In genomic region chr6:170313716-170314295, GRCh38 we compare ENCODE assay signal across 22 cellular contexts. TPM values are rescaled to one million over a fixed set of nuclear protein-coding genes. Genes with fewer than 3 reads are reported as not detected.
DNase-seq lines count a peak whose midpoint lies in the region; TF ChIP-seq lines count a peak whose summit lies in the region.
"Had no signal": no experiment of that assay in that cellular context is flagged by ENCODE, and none has a peak within 500 bp of the region (broad histone marks: within the 10 kb centered on the region; RNA-seq: fewer than 3 reads in every experiment).

No MANE protein-coding gene starts in this region.

- TF ChIP-seq CTCF in chondrocyte (IDR thresholded peaks at IDR 0.05) (no peak), nephron progenitor cell (IDR thresholded peaks at IDR 0.05) (no peak)

- H3K36me3 Mint-ChIP-seq in chondrocyte (ENCODE audit: low read depth): peaks cover 5% of the 10 kb centered on the region
- H3K36me3 Mint-ChIP-seq in nephron progenitor cell (ENCODE audit: low read depth): peaks cover 46% of the 10 kb centered on the region
- H3K36me3 Mint-ChIP-seq in activated naive CD4-positive, alpha-beta T cell treated with anti-CD3 and anti-CD28 coated beads for 36 hours (ENCODE audit: low read depth): peaks cover 17% of the 10 kb centered on the region

- CTCF ChIA-PET in activated naive CD4-positive, alpha-beta T cell treated with anti-CD3 and anti-CD28 coated beads for 36 hours (lab: Charles Lee): no interaction called here

- intact Hi-C loops in activated naive CD4-positive, alpha-beta T cell treated with anti-CD3 and anti-CD28 coated beads for 36 hours (cut with micrococcal nuclease): no loop called here

- H3K9me3 Mint-ChIP-seq in chondrocyte (ENCODE audit: low read depth) (no peaks in the 10 kb centered on the region), nephron progenitor cell (no peaks in the 10 kb centered on the region)
- H3K9me3 Mint-ChIP-seq in activated naive CD4-positive, alpha-beta T cell treated with anti-CD3 and anti-CD28 coated beads for 36 hours: no peaks in the 10 kb centered on the region
- H3K9me3 Mint-ChIP-seq: activated T-cell treated with anti-CD3 and anti-CD28 coated beads, Interleukin-2, amount 50 U/mL, for 4 hours; CD14-positive monocyte; mesothelial cell of epicardium; naive thymus-derived CD8-positive, alpha-beta T cell had no signal

- DNase-seq in H4 (ENCODE audit: low spot score) (peak; percentile 16), MV-4-11 (lab: John Stamatoyannopoulos, UW) (peak; percentile 27), chondrocyte (ENCODE audit: low spot score) (no peak), nephron progenitor cell (no peak), NAMALWA (ENCODE audit: low spot score) (no peak), activated gamma-delta T cell (lab: John Stamatoyannopoulos, UW) (no peak)
- DNase-seq in activated naive CD4-positive, alpha-beta T cell treated with anti-CD3 and anti-CD28 coated beads for 36 hours: no peak
- DNase-seq: activated CD4-positive, alpha-beta T cell treated with anti-CD3 and anti-CD28 coated beads for 4 hours; activated naive CD4-positive, alpha-beta T cell treated with Interleukin-2 at 50 U/mL for 16 hours; activated T-cell treated with anti-CD3 and anti-CD28 coated beads, Interleukin-2, amount 50 U/mL, for 4 hours; anterior cingulate cortex; central memory CD4-positive, alpha-beta T cell; dorsolateral prefrontal cortex; HCEC 1CT; left cardiac atrium; naive thymus-derived CD8-positive, alpha-beta T cell; NCI-H1105 treated with DMSO at 0.1 percent for 48 hours; NCI-H2081 treated with DMSO at 0.1 percent for 48 hours; SHP77 treated with DMSO at 0.1 percent for 48 hours; transverse colon had no signal

- H3K27ac Mint-ChIP-seq in chondrocyte (ENCODE audit: unreplicated experiment) (peak overlapping the region; percentile 8), nephron progenitor cell (peak overlapping the region; percentile 62)
- H3K27ac Mint-ChIP-seq in activated naive CD4-positive, alpha-beta T cell treated with anti-CD3 and anti-CD28 coated beads for 36 hours: no peak overlapping the region
- H3K27ac Mint-ChIP-seq: mesothelial cell of epicardium had no signal

- H3K4me1 Mint-ChIP-seq in chondrocyte (ENCODE audit: low read depth) (peaks cover 16% of the 10 kb centered on the region), nephron progenitor cell (peaks cover 30% of the 10 kb centered on the region)
- peaks cover 55% of the 10 kb centered on the region for H3K4me1 Mint-ChIP-seq in activated naive CD4-positive, alpha-beta T cell treated with anti-CD3 and anti-CD28 coated beads for 36 hours (ENCODE audit: low read depth)

- no peak overlapping the region for H3K4me3 Mint-ChIP-seq in chondrocyte (ENCODE audit: unreplicated experiment)
- no peak overlapping the region for H3K4me3 Mint-ChIP-seq in nephron progenitor cell
- no peak overlapping the region for H3K4me3 Mint-ChIP-seq in activated naive CD4-positive, alpha-beta T cell treated with anti-CD3 and anti-CD28 coated beads for 36 hours
- H3K4me3 Mint-ChIP-seq: activated T-cell treated with anti-CD3 and anti-CD28 coated beads, Interleukin-2, amount 50 U/mL, for 4 hours; CD14-positive monocyte; mesothelial cell of epicardium had no signal

- no peaks in the 10 kb centered on the region for H3K27me3 Mint-ChIP-seq in chondrocyte (ENCODE audit: low read depth)
- H3K27me3 Mint-ChIP-seq in nephron progenitor cell (ENCODE audit: low read depth, poor library complexity): peaks cover 2% of the 10 kb centered on the region
- H3K27me3 Mint-ChIP-seq in activated naive CD4-positive, alpha-beta T cell treated with anti-CD3 and anti-CD28 coated beads for 36 hours (ENCODE audit: low read depth): no peaks in the 10 kb centered on the region
- H3K27me3 Mint-ChIP-seq: naive thymus-derived CD8-positive, alpha-beta T cell had no signal

RNA-seq across cellular contexts. Expression of gene FAM120B, which starts 7.2 kb away (rescaled TPM):
- 4.8 and 5.6 TPM in 2 replicates for total RNA-seq in H4 (2014; rRNA removed; shearing (Covaris generic))
- 26.6 to 36.7 TPM (median 26.8 TPM) in 3 replicates for total RNA-seq in chondrocyte
- 10 to 100 TPM; 15.5 to 16.1 TPM for total RNA-seq in activated naive CD4-positive, alpha-beta T cell treated with anti-CD3 and anti-CD28 coated beads for 36 hours

RNA-seq across cellular contexts. Expression of gene DLL1, which starts 22.9 kb away (rescaled TPM):
- total RNA-seq in H4 (2014; rRNA removed; shearing (Covaris generic)): 0.54 and 2.2 TPM in 2 replicates
- 0.35 to 0.82 TPM (median 0.41 TPM) in 3 replicates for total RNA-seq in chondrocyte
- total RNA-seq in activated naive CD4-positive, alpha-beta T cell treated with anti-CD3 and anti-CD28 coated beads for 36 hours: 1 to 10 TPM; 3.2 to 3.5 TPM

Comparison
In these comparisons a context has a peak if more than half of its experiments do, and no peak if none do; other contexts are left out.
1. DNase-seq: peak in H4 (single experiment) and MV-4-11 (single experiment); none in chondrocyte (single experiment), nephron progenitor cell (single experiment), NAMALWA (single experiment), activated naive CD4-positive, alpha-beta T cell treated with anti-CD3 and anti-CD28 coated beads for 36 hours (single experiment) and activated gamma-delta T cell (single experiment).